Comparison of ENCODE assay signal across 8 cellular contexts in genomic region chr2:112627060-112628040, GRCh38. TPM values are rescaled to one million over a fixed set of nuclear protein-coding genes. Genes with fewer than 3 reads are reported as not detected.
DNase-seq lines count a peak whose midpoint lies in the region; ATAC-seq and TF ChIP-seq lines count a peak whose summit lies in the region.

No MANE protein-coding gene starts in this region.

- DNase-seq in ACHN, result peak; percentile 91
- no peak for DNase-seq in Jurkat, Clone E6-1 (ENCODE audit: low read depth, low spot score)
- no peak for DNase-seq in activated naive CD4-positive, alpha-beta T cell treated with anti-CD3 and anti-CD28 coated beads, Interleukin-2, amount 50 U/mL, for 72 hours (ENCODE audit: low spot score in 2 of 2)
- DNase-seq in heart right ventricle, result peak; percentile 25 to 72
- no peak for DNase-seq in smooth muscle cell (lab: John Stamatoyannopoulos, UW; ENCODE audit: unreplicated experiment)
- DNase-seq in globus pallidus (ENCODE audit: low spot score), result no peak

- H3K4me3 ChIP-seq in Jurkat, Clone E6-1 (ENCODE audit: low read length), result peak overlapping the region; percentile 47
- peak overlapping the region in 4 of 10 donors; percentile 2 to 33 (median 24) for H3K4me3 ChIP-seq in heart right ventricle
- no peak overlapping the region for H3K4me3 ChIP-seq in smooth muscle cell

- no peaks in the 10 kb centered on the region for H3K9me3 Mint-ChIP-seq in activated naive CD4-positive, alpha-beta T cell treated with anti-CD3 and anti-CD28 coated beads, Interleukin-2, amount 50 U/mL, for 72 hours

- peaks cover 0 to 8% (median 0%) of the 10 kb centered on the region in 7 donors for H3K27me3 ChIP-seq in heart right ventricle
- H3K27me3 ChIP-seq in smooth muscle cell (ENCODE audit: low read depth), result no peaks in the 10 kb centered on the region

- H3K4me2 ChIP-seq in smooth muscle cell, result peak overlapping the region; percentile 76

- no peak overlapping the region for H3K9ac ChIP-seq in smooth muscle cell (ENCODE audit: low read depth)

- peaks cover 0 to 89% (median 17%) of the 10 kb centered on the region in 9 donors for H3K4me1 ChIP-seq in heart right ventricle
- H3K4me1 ChIP-seq in smooth muscle cell (ENCODE audit: low read depth), result peaks cover 42% of the 10 kb centered on the region

- in situ Hi-C loops in ACHN (cut with HindIII; ENCODE audit: low pct_ligation_motif_present, low pct_unique_long_range_greater_than_20kb, low sequenced_read_pairs), result no loop called here

- TF ChIP-seq CTCF in heart right ventricle (IDR thresholded peaks at IDR 0.05) (no peak), smooth muscle cell (IDR thresholded peaks at IDR 0.05; ENCODE audit: borderline replicate concordance, insufficient read depth, poor library complexity, severe bottlenecking) (no peak)

- ATAC-seq in activated naive CD4-positive, alpha-beta T cell treated with anti-CD3 and anti-CD28 coated beads, Interleukin-2, amount 50 U/mL, for 72 hours, result peak; percentile 7 to 9
- ATAC-seq in heart right ventricle (peak; percentile 92 to 95 (median 93)), HG02981 (IDR thresholded peaks at IDR 0.05; ENCODE audit: unreplicated experiment) (no peak), GM19023 (IDR thresholded peaks at IDR 0.05; ENCODE audit: unreplicated experiment) (no peak)

- H3K36me3 ChIP-seq in heart right ventricle (no peaks in the 10 kb centered on the region), smooth muscle cell (ENCODE audit: low read depth) (no peaks in the 10 kb centered on the region)

- intact Hi-C loops in heart right ventricle (cut with DNase I), result loop anchor here in 9 of 10 donors (2.0 to 10.0 kb wide), 9 partner anchors 17 to 100 kb away; partner anchors contain the start of genes NT5DC4 (in 1 of the 9) and SLC20A1 (in 1 of the 9)

- H2AFZ ChIP-seq in smooth muscle cell (ENCODE audit: low read depth), result no peak overlapping the region

- H3K79me2 ChIP-seq in smooth muscle cell (ENCODE audit: low read depth), result no peaks in the 10 kb centered on the region

- no peaks in the 10 kb centered on the region for H3K36me3 Mint-ChIP-seq in activated naive CD4-positive, alpha-beta T cell treated with anti-CD3 and anti-CD28 coated beads, Interleukin-2, amount 50 U/mL, for 72 hours

- H3F3A ChIP-seq in smooth muscle cell (ENCODE audit: low read depth), result peaks cover 25% of the 10 kb centered on the region

- H3K9me3 ChIP-seq in heart right ventricle, result no peaks in the 10 kb centered on the region
- no peaks in the 10 kb centered on the region for H3K9me3 ChIP-seq in smooth muscle cell (replicated peaks; ENCODE audit: low read depth)

- peak overlapping the region; percentile 44 to 88 for H3K27ac Mint-ChIP-seq in activated naive CD4-positive, alpha-beta T cell treated with anti-CD3 and anti-CD28 coated beads, Interleukin-2, amount 50 U/mL, for 72 hours

- H3K27ac ChIP-seq in heart right ventricle (peak overlapping the region; percentile 42 to 88 (median 76)), smooth muscle cell (ENCODE audit: low read depth) (peak overlapping the region; percentile 83)

- WGBS in heart right ventricle, 2 donors, result 40 to 56% methylated on average over 10 of the region's 10 CpGs
- WGBS in smooth muscle cell (ENCODE audit: low lambda C conversion rate), result 18% methylated on average over 10 of the region's 10 CpGs

- no peaks in the 10 kb centered on the region for H4K20me1 ChIP-seq in smooth muscle cell (ENCODE audit: low read depth)

RNA-seq across cellular contexts. Expression of gene SLC20A1, which starts 18.4 kb away (rescaled TPM):
- 55.1 TPM for polyA plus RNA-seq in Jurkat, Clone E6-1 (2012; ENCODE audit: insufficient read depth, insufficient read length)
- 100 to 1,000 TPM in 1 of 2 donors, 10 to 100 TPM in 1; 70.8 to 149 TPM for total RNA-seq in activated naive CD4-positive, alpha-beta T cell treated with anti-CD3 and anti-CD28 coated beads, Interleukin-2, amount 50 U/mL, for 72 hours
- 10 to 100 TPM; 10.8 to 21.3 (median 13.2) TPM for total RNA-seq in heart right ventricle
- polyA plus RNA-seq in heart right ventricle, result 10 to 100 TPM in 1 of 2 donors, 1 to 10 TPM in 1; 9.9 to 14.3 TPM
- 96.0 and 106 TPM in 2 replicates for total RNA-seq in smooth muscle cell
- polyA plus RNA-seq in smooth muscle cell, result 77.2 and 93.4 TPM in 2 replicates

RNA-seq across cellular contexts. Expression of gene CHCHD5, which starts 42.9 kb away (rescaled TPM):
- not detected for polyA plus RNA-seq in Jurkat, Clone E6-1 (2012; ENCODE audit: insufficient read depth, insufficient read length)
- 10 to 100 TPM; 38.4 to 46.2 TPM for total RNA-seq in activated naive CD4-positive, alpha-beta T cell treated with anti-CD3 and anti-CD28 coated beads, Interleukin-2, amount 50 U/mL, for 72 hours
- 10 to 100 TPM; 20.8 to 30.3 (median 25.0) TPM for total RNA-seq in heart right ventricle
- polyA plus RNA-seq in heart right ventricle, result 10 to 100 TPM; 15.0 to 36.2 TPM
- total RNA-seq in smooth muscle cell, result 11.2 and 14.3 TPM in 2 replicates
- 56.4 and 67.6 TPM in 2 replicates for polyA plus RNA-seq in smooth muscle cell

Comparison
In these comparisons a context has a peak if more than half of its experiments do, and no peak if none do; other contexts are left out.
1. DNase-seq: peak in ACHN (single experiment) and heart right ventricle (2 of 2); none in Jurkat, Clone E6-1 (single experiment), activated naive CD4-positive, alpha-beta T cell treated with anti-CD3 and anti-CD28 coated beads, Interleukin-2, amount 50 U/mL, for 72 hours (0 of 2), smooth muscle cell (single experiment) and globus pallidus (single experiment).
2. ATAC-seq: peak in activated naive CD4-positive, alpha-beta T cell treated with anti-CD3 and anti-CD28 coated beads, Interleukin-2, amount 50 U/mL, for 72 hours (2 of 2) and heart right ventricle (8 of 8); none in HG02981 (single experiment) and GM19023 (single experiment).